In the genomic region with DNA sequence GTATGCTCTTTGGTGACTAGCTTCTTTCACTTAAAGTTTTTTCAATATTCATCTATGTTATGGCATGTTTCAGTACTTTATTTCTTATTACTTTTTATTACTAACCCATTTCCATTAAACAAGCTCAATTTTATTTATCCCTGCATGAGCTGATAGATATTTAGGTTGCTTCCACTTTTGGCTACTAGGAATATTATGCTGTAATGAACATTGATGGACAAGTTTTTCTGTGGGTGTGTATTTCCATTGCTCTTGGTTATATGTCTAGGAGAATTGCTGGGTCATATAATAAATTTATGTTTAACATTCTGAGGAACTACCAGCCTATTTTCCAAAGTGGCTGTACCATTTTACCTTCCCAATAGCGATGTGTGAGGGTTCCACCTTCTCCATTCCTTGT, we compare ENCODE assay signal across 2 cellular contexts.
TF ChIP-seq lines count a peak whose summit lies in the region.

No MANE protein-coding gene starts in this region.

TF ChIP-seq in HEK293, 187 proteins besides CTCF, POLR2A, EP300 and RAD21:
- TF ChIP-seq ZNF23 (tag by site-specific recombination; IDR thresholded peaks at IDR 0.05; ENCODE audit: borderline replicate concordance) (no peak), ZNF146 (tag by site-specific recombination; IDR thresholded peaks at IDR 0.05) (peak; percentile 56; the same call in 1 of the 2 replicates)

TF ChIP-seq in K562, 482 proteins besides CTCF, POLR2A, EP300 and RAD21:
- TF ChIP-seq ZBTB40 (IDR thresholded peaks at IDR 0.05) (no peak), ZBTB40 (CRISPR knock-in tag; IDR thresholded peaks at IDR 0.05) (no peak), RBM25 (IDR thresholded peaks at IDR 0.05; ENCODE audit: low read depth, low read length, severe bottlenecking) (peak; percentile 68), ZNF146 (CRISPR knock-in tag; IDR thresholded peaks at IDR 0.05; ENCODE audit: unreplicated experiment) (peak; percentile 69)
